1 cellular context compared by ENCODE assay signal in the genomic region with DNA sequence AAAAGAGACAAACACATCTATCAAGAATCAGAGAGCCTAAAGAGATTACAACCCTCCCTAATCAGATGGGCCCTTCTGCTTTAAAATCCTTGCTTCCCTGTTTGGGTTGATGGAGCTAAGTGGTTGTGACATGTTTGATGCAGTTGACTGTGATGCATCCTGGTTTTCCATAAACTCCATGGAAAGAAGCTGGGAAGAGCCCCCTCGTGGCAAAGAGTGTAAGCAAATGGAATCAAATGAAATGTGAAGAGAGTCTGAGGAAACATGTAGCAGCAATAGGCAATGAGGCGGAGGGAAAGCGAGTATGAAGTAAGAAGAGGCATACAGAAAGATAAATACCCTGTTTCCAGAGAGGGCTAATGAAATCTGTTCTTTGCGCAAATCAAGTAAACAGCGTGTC.
TF ChIP-seq lines count a peak whose summit lies in the region.

No MANE protein-coding gene starts in this region.

TF ChIP-seq in H1, 55 proteins besides CTCF, POLR2A, EP300 and RAD21 (continued from another document):
- TF ChIP-seq ATF2 (IDR thresholded peaks at IDR 0.05; ENCODE audit: low read length) (no peak), GABPA (IDR thresholded peaks at IDR 0.05; ENCODE audit: borderline replicate concordance, insufficient read depth, low read length) (no peak)
